ENCODE assay signal across 22 cellular contexts in genomic region chr15:35507932-35508638, GRCh38. TPM values are rescaled to one million over a fixed set of nuclear protein-coding genes. Genes with fewer than 3 reads are reported as not detected.
DNase-seq lines count a peak whose midpoint lies in the region; TF ChIP-seq lines count a peak whose summit lies in the region.
"Had no signal": no experiment of that assay in that cellular context is flagged by ENCODE, and none has a peak within 500 bp of the region (broad histone marks: within the 10 kb centered on the region; RNA-seq: fewer than 3 reads in every experiment).

No MANE protein-coding gene starts in this region.

- H4K20me1 ChIP-seq in mammary epithelial cell (ENCODE audit: insufficient read depth, low read length) (no peaks in the 10 kb centered on the region), MM.1S (ENCODE audit: insufficient read depth, low read length) (no peaks in the 10 kb centered on the region)

- H3K36me3 ChIP-seq in BE2C (no peaks in the 10 kb centered on the region), mammary epithelial cell (ENCODE audit: insufficient read depth, low read length) (no peaks in the 10 kb centered on the region), uterus (peaks cover 0 to 3% of the 10 kb centered on the region in 2 donors), MM.1S (replicated peaks; ENCODE audit: insufficient read depth, low read length) (no peaks in the 10 kb centered on the region), Peyer's patch (no peaks in the 10 kb centered on the region)
- H3K36me3 ChIP-seq: spleen, suprapubic skin had no signal

- intact Hi-C loops in mammary epithelial cell (cut with micrococcal nuclease) = no loop called here
- intact Hi-C loops in uterus (cut with DNase I; ENCODE audit: low total_unique reads) = no loop called here
- intact Hi-C loops in activated naive CD4-positive, alpha-beta T cell treated with anti-CD3 and anti-CD28 coated beads for 36 hours (cut with micrococcal nuclease) = no loop called here

- DNase-seq in BE2C = peak; percentile 45
- peak; percentile 1 for DNase-seq in NCI-H2227 (lab: John Stamatoyannopoulos, UW; ENCODE audit: unreplicated experiment)
- peak; percentile 26 for DNase-seq in mammary epithelial cell
- no peak for DNase-seq in uterus
- DNase-seq in MM.1S = no peak
- DNase-seq in Peyer's patch = no peak
- DNase-seq in activated naive CD4-positive, alpha-beta T cell treated with anti-CD3 and anti-CD28 coated beads for 36 hours = no peak
- DNase-seq: activated CD4-positive, alpha-beta memory T cell treated with anti-CD3 and anti-CD28 coated beads for 36 hours; activated T-cell treated with anti-CD3 and anti-CD28 coated beads, Interleukin-2, amount 50 U/mL, for 1 hour; DMS153; hippocampal formation; MV-4-11; natural killer cell; NCI-H2081; NCI-H524; SIG-M5; spleen; T-helper 2 cell had no signal

- H2AFZ ChIP-seq in mammary epithelial cell (ENCODE audit: low read depth, low read length) = peak overlapping the region; percentile 71
- no peak overlapping the region for H2AFZ ChIP-seq in MM.1S (ENCODE audit: low read length)

- no peaks in the 10 kb centered on the region for H3F3A ChIP-seq in MM.1S (ENCODE audit: insufficient read depth, low read length)

- H3K9me3 Mint-ChIP-seq in nephron = no peaks in the 10 kb centered on the region
- H3K9me3 Mint-ChIP-seq in activated naive CD4-positive, alpha-beta T cell treated with anti-CD3 and anti-CD28 coated beads for 36 hours = no peaks in the 10 kb centered on the region
- H3K9me3 Mint-ChIP-seq: activated CD4-positive, alpha-beta memory T cell treated with anti-CD3 and anti-CD28 coated beads for 36 hours; activated naive CD4-positive, alpha-beta T cell treated with anti-CD3 and anti-CD28 coated beads, Interleukin-2, amount 50 U/mL, for 72 hours; natural killer cell had no signal

- CTCF ChIA-PET in mammary epithelial cell (lab: Charles Lee; ENCODE audit: low non-redundant PET) = no interaction called here
- CTCF ChIA-PET in activated naive CD4-positive, alpha-beta T cell treated with anti-CD3 and anti-CD28 coated beads for 36 hours (lab: Charles Lee) = no interaction called here

- H3K27me3 ChIP-seq in BE2C (no peaks in the 10 kb centered on the region), mammary epithelial cell (ENCODE audit: insufficient read depth, low read length) (no peaks in the 10 kb centered on the region), uterus (no peaks in the 10 kb centered on the region), MM.1S (replicated peaks; ENCODE audit: insufficient read depth, low read length) (no peaks in the 10 kb centered on the region), Peyer's patch (no peaks in the 10 kb centered on the region)
- H3K27me3 ChIP-seq: spleen, suprapubic skin had no signal

- 40% methylated on average over 7 of the region's 7 CpGs for WGBS in mammary epithelial cell (ENCODE audit: low coverage, missing lambda C conversion rate)

- peak overlapping the region; percentile 76 for H3K4me2 ChIP-seq in mammary epithelial cell (ENCODE audit: insufficient read depth, low read depth, low read length)
- H3K4me2 ChIP-seq in MM.1S (ENCODE audit: low read depth, low read length) = no peak overlapping the region

- no peak for TF ChIP-seq POLR2A in uterus (IDR thresholded peaks at IDR 0.05)
- TF ChIP-seq POLR2A in Peyer's patch (IDR thresholded peaks at IDR 0.05) = no peak

- no peaks in the 10 kb centered on the region for H3K27me3 Mint-ChIP-seq in nephron (ENCODE audit: low read depth)
- H3K27me3 Mint-ChIP-seq in activated naive CD4-positive, alpha-beta T cell treated with anti-CD3 and anti-CD28 coated beads for 36 hours (ENCODE audit: low read depth) = no peaks in the 10 kb centered on the region
- H3K27me3 Mint-ChIP-seq: activated CD4-positive, alpha-beta memory T cell treated with anti-CD3 and anti-CD28 coated beads for 36 hours had no signal

- H3K4me1 ChIP-seq in BE2C (peaks cover 6% of the 10 kb centered on the region), mammary epithelial cell (ENCODE audit: insufficient read depth, low read length) (peaks cover 4% of the 10 kb centered on the region), uterus (peaks cover 0 to 4% of the 10 kb centered on the region in 2 donors), MM.1S (ENCODE audit: low read length) (no peaks in the 10 kb centered on the region), Peyer's patch (no peaks in the 10 kb centered on the region)
- H3K4me1 ChIP-seq: suprapubic skin had no signal

- dilution Hi-C loops in mammary epithelial cell (cut with HindIII; ENCODE audit: low sequenced_read_pairs) = no loop called here

- H3K9me3 ChIP-seq in BE2C = no peaks in the 10 kb centered on the region
- H3K9me3 ChIP-seq in mammary epithelial cell (replicated peaks; ENCODE audit: insufficient read depth, low read length) = no peaks in the 10 kb centered on the region
- H3K9me3 ChIP-seq in uterus = no peaks in the 10 kb centered on the region
- no peaks in the 10 kb centered on the region for H3K9me3 ChIP-seq in MM.1S (replicated peaks; ENCODE audit: insufficient read depth, low read length)
- H3K9me3 ChIP-seq in Peyer's patch = no peaks in the 10 kb centered on the region
- H3K9me3 ChIP-seq: spleen, suprapubic skin had no signal

- H3K9ac ChIP-seq in mammary epithelial cell (ENCODE audit: insufficient read depth, low read length) (no peak overlapping the region), MM.1S (ENCODE audit: low read length) (no peak overlapping the region)

- H3K79me2 ChIP-seq in mammary epithelial cell (ENCODE audit: insufficient read depth, low read length) = no peaks in the 10 kb centered on the region
- H3K79me2 ChIP-seq in MM.1S (ENCODE audit: low read length) = no peaks in the 10 kb centered on the region

- H3K36me3 Mint-ChIP-seq in nephron (ENCODE audit: low read depth) = no peaks in the 10 kb centered on the region
- H3K36me3 Mint-ChIP-seq in activated naive CD4-positive, alpha-beta T cell treated with anti-CD3 and anti-CD28 coated beads for 36 hours (ENCODE audit: low read depth) = peaks cover 2% of the 10 kb centered on the region
- H3K36me3 Mint-ChIP-seq: activated CD4-positive, alpha-beta memory T cell treated with anti-CD3 and anti-CD28 coated beads for 36 hours; activated naive CD4-positive, alpha-beta T cell treated with anti-CD3 and anti-CD28 coated beads, Interleukin-2, amount 50 U/mL, for 72 hours; natural killer cell had no signal

- no TSS peak for BruUV-seq in mammary epithelial cell (replicated peaks; lab: Mats Ljungman, UMichigan)

- no peak overlapping the region for H3K4me3 Mint-ChIP-seq in nephron
- no peak overlapping the region for H3K4me3 Mint-ChIP-seq in activated naive CD4-positive, alpha-beta T cell treated with anti-CD3 and anti-CD28 coated beads for 36 hours
- H3K4me3 Mint-ChIP-seq: activated CD4-positive, alpha-beta memory T cell treated with anti-CD3 and anti-CD28 coated beads for 36 hours; natural killer cell had no signal

- H3K9me2 ChIP-seq in MM.1S (replicated peaks; ENCODE audit: insufficient read depth, low read length) = no peaks in the 10 kb centered on the region

- TF ChIP-seq CTCF in BE2C (IDR thresholded peaks at IDR 0.05; ENCODE audit: low read depth, low read length) (no peak), mammary epithelial cell (conservative IDR thresholded peaks at IDR 0.05 in 1 of 2, IDR thresholded peaks at IDR 0.05 in 1 of 2; ENCODE audit: extremely low read depth in 1 of 2, insufficient read depth in 1 of 2, low read depth in 1 of 2, low read length in 2 of 2) (no peak), nephron (IDR thresholded peaks at IDR 0.05; ENCODE audit: unreplicated experiment in 3 of 3) (no peak), uterus (IDR thresholded peaks at IDR 0.05) (no peak), MM.1S (IDR thresholded peaks at IDR 0.05; ENCODE audit: low read length) (no peak), Peyer's patch (IDR thresholded peaks at IDR 0.05) (no peak)

- peak overlapping the region in 2 of 3 experiments; percentile 64 to 79 for H3K27ac Mint-ChIP-seq in nephron
- H3K27ac Mint-ChIP-seq in activated naive CD4-positive, alpha-beta T cell treated with anti-CD3 and anti-CD28 coated beads for 36 hours = no peak overlapping the region
- H3K27ac Mint-ChIP-seq: activated CD4-positive, alpha-beta memory T cell treated with anti-CD3 and anti-CD28 coated beads for 36 hours; activated naive CD4-positive, alpha-beta T cell treated with anti-CD3 and anti-CD28 coated beads, Interleukin-2, amount 50 U/mL, for 72 hours; natural killer cell had no signal

- peaks cover 18% of the 10 kb centered on the region for H3K4me1 Mint-ChIP-seq in nephron
- H3K4me1 Mint-ChIP-seq in activated naive CD4-positive, alpha-beta T cell treated with anti-CD3 and anti-CD28 coated beads for 36 hours (ENCODE audit: low read depth) = no peaks in the 10 kb centered on the region

- H3K4me3 ChIP-seq in BE2C (ENCODE audit: low read depth, low read length) (peak overlapping the region; percentile 13; the same call in 1 of the 2 replicates), mammary epithelial cell (replicated peaks in 1 of 3; ENCODE audit: insufficient read depth in 1 of 3, low read depth in 2 of 3, low read length in 3 of 3) (peak overlapping the region in 1 of 3 experiments; percentile 12), uterus (no peak overlapping the region), MM.1S (ENCODE audit: low read length) (no peak overlapping the region), Peyer's patch (no peak overlapping the region)
- H3K4me3 ChIP-seq: spleen, suprapubic skin had no signal

- in situ Hi-C loops in mammary epithelial cell (cut with MboI; ENCODE audit: low sequenced_read_pairs in 2 of 2) = no loop called here

- H3K27ac ChIP-seq in mammary epithelial cell (ENCODE audit: insufficient read depth, low read depth, low read length) (no peak overlapping the region), uterus (no peak overlapping the region), MM.1S (ENCODE audit: low read length) (no peak overlapping the region), Peyer's patch (no peak overlapping the region)
- H3K27ac ChIP-seq: coronary artery, spleen, suprapubic skin had no signal

RNA-seq across cellular contexts. Expression of gene DPH6, which starts 37.9 kb away (rescaled TPM):
- polyA plus RNA-seq in BE2C (2012; ENCODE audit: insufficient read depth, insufficient read length, low read depth) = 17.8 TPM
- total RNA-seq in mammary epithelial cell = 10 to 100 TPM; 16.3 to 17.0 TPM
- 14.8 TPM for polyA plus RNA-seq in mammary epithelial cell
- 23.2 TPM for polyA minus RNA-seq in mammary epithelial cell
- 100 to 1,000 TPM in 1 of 4 donors, 10 to 100 TPM in 3; 19.0 to 169 (median 36.2) TPM for total RNA-seq in uterus
- total RNA-seq in Peyer's patch = 10 to 100 TPM; 17.0 to 41.3 (median 26.0) TPM
- total RNA-seq in activated naive CD4-positive, alpha-beta T cell treated with anti-CD3 and anti-CD28 coated beads for 36 hours = 10 to 100 TPM; 20.0 to 20.5 TPM

Comparison
In these comparisons a context has a peak if more than half of its experiments do, and no peak if none do; other contexts are left out.
1. DNase-seq: peak in BE2C (single experiment), NCI-H2227 (single experiment) and mammary epithelial cell (single experiment); none in uterus (0 of 2), MM.1S (single experiment), Peyer's patch (0 of 3) and activated naive CD4-positive, alpha-beta T cell treated with anti-CD3 and anti-CD28 coated beads for 36 hours (single experiment).